ENCODE assay signal across 32 cellular contexts in the genomic region with DNA sequence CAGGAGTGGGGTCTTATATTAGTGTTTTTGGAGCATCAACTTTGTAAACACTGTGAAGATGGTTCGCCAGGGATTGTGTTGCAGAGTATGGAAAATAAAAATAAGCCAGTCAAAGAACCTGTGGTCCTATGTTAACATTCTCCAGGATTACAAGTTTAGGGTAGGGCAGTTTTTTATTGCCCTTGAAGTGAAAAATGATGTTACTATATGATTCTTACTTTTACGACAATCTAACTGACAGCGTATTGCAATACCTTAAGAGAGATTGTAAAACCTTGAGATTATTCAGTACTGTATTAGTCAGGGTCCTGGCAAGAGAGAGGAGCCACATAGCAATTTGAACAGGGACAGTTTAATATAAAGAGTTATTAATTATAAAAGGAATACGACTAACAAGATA.
"Had no signal": no experiment of that assay in that cellular context is flagged by ENCODE, and none has a peak within 500 bp of the region (broad histone marks: within the 10 kb centered on the region; RNA-seq: fewer than 3 reads in every experiment).

No MANE protein-coding gene starts in this region.

- H3K27ac Mint-ChIP-seq: activated B cell treated with CpG ODN at 0.5 μM for 24 hours; activated CD8-positive, alpha-beta T cell treated with anti-CD3 and anti-CD28 coated beads for 36 hours; activated naive CD4-positive, alpha-beta T cell treated with anti-CD3 and anti-CD28 coated beads for 36 hours; activated naive CD4-positive, alpha-beta T cell treated with anti-CD3 and anti-CD28 coated beads, Interleukin-2, amount 50 U/mL, for 24 hours; activated naive CD8-positive, alpha-beta T cell treated with anti-CD3 and anti-CD28 coated beads for 36 hours; activated naive CD8-positive, alpha-beta T cell treated with anti-CD3 and anti-CD28 coated beads, Interleukin-2, amount 50 U/mL, for 24 hours; activated T-helper 1 cell treated with anti-CD3 and anti-CD28 coated beads, Interleukin-12 subunit alpha, Interleukin-12 subunit beta, Interleukin-2, Interleukin-4 antibody, amounts not matched to agents 30 ng/mL and 10 ng/mL and 1 ng/mL, durations not matched to agents 14 hours and 24 hours and 36 hours; activated T-helper 2 cell treated with anti-CD3 and anti-CD28 coated beads, Interferon-gamma antibody, Interleukin-2, Interleukin-4, amounts not matched to agents 10 μg/mL and 5 μg/mL and 100 μg/mL, durations not matched to agents 14 hours and 24 hours and 36 hours; T-helper 17 cell; T-helper 2 cell treated with Interferon-gamma antibody and Interleukin-4, amounts not matched to agents 5 μg/mL and 100 μg/mL, for 36 hours had no signal

- ATAC-seq: activated CD4-positive, CD25-positive, alpha-beta regulatory T cell treated with anti-CD3 and anti-CD28 coated beads, Interleukin-2, amount 50 U/mL, for 24 hours; activated CD8-positive, alpha-beta T cell treated with anti-CD3 and anti-CD28 coated beads for 36 hours; activated naive CD8-positive, alpha-beta T cell treated with anti-CD3 and anti-CD28 coated beads, Interleukin-2, amount 50 U/mL, for 24 hours; activated T-cell treated with anti-CD3 and anti-CD28 coated beads, Interleukin-2, amount 50 U/mL, for 4 hours; body of pancreas; esophagus mucosa; gastrocnemius medialis; heart right ventricle; T-helper 17 cell had no signal

- H3K27me3 Mint-ChIP-seq: activated B cell treated with CpG ODN at 0.5 μM for 24 hours; activated naive CD4-positive, alpha-beta T cell treated with anti-CD3 and anti-CD28 coated beads, Interleukin-2, amount 50 U/mL, for 24 hours; activated naive CD8-positive, alpha-beta T cell treated with anti-CD3 and anti-CD28 coated beads, Interleukin-2, amount 50 U/mL, for 24 hours; T-helper 17 cell had no signal

- H3K4me3 Mint-ChIP-seq: activated B cell treated with CpG ODN at 0.5 μM for 24 hours; activated CD8-positive, alpha-beta T cell treated with anti-CD3 and anti-CD28 coated beads for 36 hours; activated naive CD4-positive, alpha-beta T cell treated with anti-CD3 and anti-CD28 coated beads for 36 hours; activated naive CD4-positive, alpha-beta T cell treated with anti-CD3 and anti-CD28 coated beads, Interleukin-2, amount 50 U/mL, for 24 hours; activated naive CD8-positive, alpha-beta T cell treated with anti-CD3 and anti-CD28 coated beads for 36 hours; activated naive CD8-positive, alpha-beta T cell treated with anti-CD3 and anti-CD28 coated beads, Interleukin-2, amount 50 U/mL, for 24 hours; activated T-cell treated with anti-CD3 and anti-CD28 coated beads, Interleukin-2, amount 50 U/mL, for 4 hours; activated T-helper 1 cell treated with anti-CD3 and anti-CD28 coated beads, Interleukin-12 subunit alpha, Interleukin-12 subunit beta, Interleukin-2, Interleukin-4 antibody, amounts not matched to agents 30 ng/mL and 10 ng/mL and 1 ng/mL, durations not matched to agents 14 hours and 24 hours and 36 hours; T-helper 17 cell; T-helper 2 cell treated with Interferon-gamma antibody and Interleukin-4, amounts not matched to agents 5 μg/mL and 100 μg/mL, for 36 hours had no signal

- H3K4me1 ChIP-seq: colonic mucosa had no signal

- H3K36me3 Mint-ChIP-seq: activated naive CD4-positive, alpha-beta T cell treated with anti-CD3 and anti-CD28 coated beads, Interleukin-2, amount 50 U/mL, for 24 hours; activated naive CD8-positive, alpha-beta T cell treated with anti-CD3 and anti-CD28 coated beads for 36 hours had no signal

- H3K27ac ChIP-seq: adrenal gland, body of pancreas, colonic mucosa, gastrocnemius medialis, heart right ventricle, WERI-Rb-1 had no signal

- H3K9me3 ChIP-seq: adrenal gland, body of pancreas, colonic mucosa, gastrocnemius medialis had no signal

- H3K9me3 Mint-ChIP-seq: activated B cell treated with CpG ODN at 0.5 μM for 24 hours; activated T-cell treated with anti-CD3 and anti-CD28 coated beads, Interleukin-2, amount 50 U/mL, for 4 hours; activated T-helper 2 cell treated with anti-CD3 and anti-CD28 coated beads, Interferon-gamma antibody, Interleukin-2, Interleukin-4, amounts not matched to agents 10 μg/mL and 5 μg/mL and 100 μg/mL, durations not matched to agents 14 hours and 24 hours and 36 hours had no signal

- H3K4me3 ChIP-seq: adrenal gland, body of pancreas, colonic mucosa, gastrocnemius medialis, heart right ventricle had no signal

- H3K27me3 ChIP-seq: adrenal gland, body of pancreas, colonic mucosa, gastrocnemius medialis, heart right ventricle had no signal

- H3K36me3 ChIP-seq: adrenal gland, colonic mucosa, gastrocnemius medialis, heart right ventricle, WERI-Rb-1 had no signal

- H3K4me1 Mint-ChIP-seq: activated naive CD4-positive, alpha-beta T cell treated with anti-CD3 and anti-CD28 coated beads, Interleukin-2, amount 50 U/mL, for 24 hours; activated naive CD8-positive, alpha-beta T cell treated with anti-CD3 and anti-CD28 coated beads for 36 hours; activated naive CD8-positive, alpha-beta T cell treated with anti-CD3 and anti-CD28 coated beads, Interleukin-2, amount 50 U/mL, for 24 hours; T-helper 17 cell had no signal

- DNase-seq: activated B cell treated with CpG ODN at 0.5 μM for 24 hours; activated CD4-positive, alpha-beta T cell treated with anti-CD3 and anti-CD28 coated beads for 48 hours; activated CD4-positive, alpha-beta T cell treated with anti-CD3 and anti-CD28 coated beads, Interleukin-2, amount 50 U/mL, for 1 hour; activated CD4-positive, alpha-beta T cell treated with anti-CD3 and anti-CD28 coated beads, Interleukin-2, amount 50 U/mL, for 48 hours; activated CD8-positive, alpha-beta memory T cell treated with anti-CD3 and anti-CD28 coated beads for 24 hours; activated CD8-positive, alpha-beta T cell treated with anti-CD3 and anti-CD28 coated beads for 36 hours; activated effector memory CD4-positive, alpha-beta T cell treated with anti-CD3 and anti-CD28 coated beads, Interleukin-2, amount 50 U/mL, for 16 hours; activated naive CD4-positive, alpha-beta T cell treated with anti-CD3 and anti-CD28 coated beads for 36 hours; activated naive CD8-positive, alpha-beta T cell treated with anti-CD3 and anti-CD28 coated beads for 36 hours; activated naive CD8-positive, alpha-beta T cell treated with anti-CD3 and anti-CD28 coated beads, Interleukin-2, amount 50 U/mL, for 24 hours; activated T-cell treated with anti-CD3 and anti-CD28 coated beads, Interleukin-2, amount 50 U/mL, for 4 hours; adrenal gland; amygdala; aorta; body of pancreas; central memory CD4-positive, alpha-beta T cell; cerebellar nuclear complex; colonic mucosa; effector CD8-positive, alpha-beta T cell; foreskin fibroblast; gastrocnemius medialis; heart right ventricle; T-helper 1 cell; T-helper 17 cell; T1000; WERI-Rb-1 had no signal
